Comparison of ENCODE assay signal across 24 cellular contexts in genomic region chr10:58546722-58547121, GRCh38. TPM values are rescaled to one million over a fixed set of nuclear protein-coding genes. Genes with fewer than 3 reads are reported as not detected.
"Had no signal": no experiment of that assay in that cellular context is flagged by ENCODE, and none has a peak within 500 bp of the region (broad histone marks: within the 10 kb centered on the region; RNA-seq: fewer than 3 reads in every experiment).

No MANE protein-coding gene starts in this region.

- H3K4me1 ChIP-seq: neural progenitor cell, prostate gland, sigmoid colon, spleen, testis had no signal

- H3K4me3 Mint-ChIP-seq: immature natural killer cell; naive thymus-derived CD4-positive, alpha-beta T cell; nephron; neural progenitor cell; stimulated activated memory B cell treated with anti-CD40 and anti-IgM and Interleukin-4, amounts not matched to agents 10 μg/mL and 1 μg/mL and 100 μg/mL, for 72 hours; type B pancreatic cell had no signal

- FAIRE-seq: keratinocyte had no signal

- H3K9me3 ChIP-seq: prostate gland, right atrium auricular region, sigmoid colon, spleen, testis, tibial artery had no signal

- H3K27me3 ChIP-seq: neural progenitor cell, right atrium auricular region, sigmoid colon, spleen, testis, tibial artery had no signal

- H3K9me3 Mint-ChIP-seq: naive thymus-derived CD4-positive, alpha-beta T cell; nephron; neural progenitor cell; stimulated activated memory B cell treated with anti-CD40 and anti-IgM and Interleukin-4, amounts not matched to agents 10 μg/mL and 1 μg/mL and 100 μg/mL, for 72 hours; type B pancreatic cell had no signal

- H3K36me3 ChIP-seq: neural progenitor cell, prostate gland, right atrium auricular region, sigmoid colon, spleen, tibial artery had no signal

- H3K27ac ChIP-seq: neural progenitor cell, prostate gland, sigmoid colon, spleen, testis, tibial artery had no signal

- H3K27ac Mint-ChIP-seq: immature natural killer cell; naive thymus-derived CD4-positive, alpha-beta T cell; neural progenitor cell; stimulated activated memory B cell treated with anti-CD40 and anti-IgM and Interleukin-4, amounts not matched to agents 10 μg/mL and 1 μg/mL and 100 μg/mL, for 72 hours; type B pancreatic cell had no signal

- ATAC-seq: left lobe of liver; naive thymus-derived CD4-positive, alpha-beta T cell; stimulated activated memory B cell treated with anti-CD40 and anti-IgM and Interleukin-4, amounts not matched to agents 10 μg/mL and 1 μg/mL and 100 μg/mL, for 72 hours; stimulated activated naive CD8-positive, alpha-beta T cell treated with anti-CD3 and anti-CD28 coated beads, Interleukin-15, Interleukin-2, amounts not matched to agents 100 U/mL and 50 U/mL, for 24 hours had no signal

- DNase-seq: cortex of kidney; effector CD4-positive, alpha-beta T cell; glutamatergic neuron; hypothalamus; immature natural killer cell; mesendoderm; midbrain; naive thymus-derived CD4-positive, alpha-beta T cell; sigmoid colon; spleen; stimulated activated CD4-positive, alpha-beta T cell treated with anti-CD3 and anti-CD28 coated beads, Interleukin-4, amount 100 ng/mL, for 4 hours; stimulated activated naive CD8-positive, alpha-beta T cell treated with anti-CD3 and anti-CD28 coated beads, Interleukin-15, Interleukin-2, amounts not matched to agents 100 U/mL and 50 U/mL, for 24 hours; substantia nigra; testis; tibial artery had no signal

- H3K4me2 ChIP-seq: neural progenitor cell had no signal

- H3K4me1 Mint-ChIP-seq: immature natural killer cell; naive thymus-derived CD4-positive, alpha-beta T cell; neural progenitor cell; stimulated activated memory B cell treated with anti-CD40 and anti-IgM and Interleukin-4, amounts not matched to agents 10 μg/mL and 1 μg/mL and 100 μg/mL, for 72 hours had no signal

- H3K36me3 Mint-ChIP-seq: immature natural killer cell; naive thymus-derived CD4-positive, alpha-beta T cell; neural progenitor cell; stimulated activated memory B cell treated with anti-CD40 and anti-IgM and Interleukin-4, amounts not matched to agents 10 μg/mL and 1 μg/mL and 100 μg/mL, for 72 hours had no signal

- H3K9ac ChIP-seq: neural progenitor cell had no signal

- H3K27me3 Mint-ChIP-seq: stimulated activated memory B cell treated with anti-CD40 and anti-IgM and Interleukin-4, amounts not matched to agents 10 μg/mL and 1 μg/mL and 100 μg/mL, for 72 hours; type B pancreatic cell had no signal

- H2AFZ ChIP-seq: neural progenitor cell had no signal

- H3K4me3 ChIP-seq: neural progenitor cell, prostate gland, right atrium auricular region, sigmoid colon, spleen, testis, tibial artery had no signal

RNA-seq across cellular contexts. Expression of gene BICC1, which starts 34.0 kb away (rescaled TPM):
- total RNA-seq: dermis microvascular lymphatic vessel endothelial cell had no signal
- polyA plus RNA-seq: naive thymus-derived CD4-positive, alpha-beta T cell had no signal
